ENCODE assay signal across 8 cellular contexts in the genomic region with DNA sequence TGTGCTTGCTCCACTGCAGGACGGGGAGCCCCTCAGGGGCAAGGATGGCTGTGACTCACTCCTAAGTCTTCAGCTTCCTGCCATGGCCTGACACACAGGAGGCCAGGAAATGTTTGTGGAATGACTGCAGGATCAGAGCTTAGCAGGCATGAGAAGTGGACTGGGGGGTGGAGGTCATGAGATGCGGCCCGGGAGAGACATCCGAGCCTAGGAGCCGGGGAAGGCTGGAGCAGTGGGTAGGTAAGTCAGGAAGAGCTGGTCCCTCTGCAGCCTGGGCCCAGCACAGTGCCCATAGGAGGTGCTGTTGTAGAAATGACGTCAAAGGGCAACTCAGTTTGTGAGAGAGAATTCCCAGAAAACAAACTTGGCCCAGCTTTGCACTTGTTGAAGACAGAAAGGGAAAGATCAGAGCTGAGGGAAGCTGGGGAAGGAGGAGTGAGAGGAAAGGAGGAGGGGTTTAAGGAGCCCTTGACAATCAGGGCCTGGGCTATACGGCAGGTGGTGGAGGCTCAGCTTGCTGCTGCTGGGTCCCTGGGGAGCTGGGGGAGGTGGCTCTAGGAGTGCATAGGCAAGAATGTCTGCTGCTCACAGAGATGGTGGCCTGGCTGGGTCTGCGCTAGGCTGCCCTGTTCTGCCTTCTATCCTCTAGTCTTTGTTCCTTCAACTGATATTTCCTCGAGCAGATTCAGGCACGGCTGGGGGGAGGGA. TPM values are rescaled to one million over a fixed set of nuclear protein-coding genes. Genes with fewer than 3 reads are reported as not detected.
A peak's percentile ranks its signal among the peaks of the same experiment; 100 is the strongest.
DNase-seq lines count a peak whose midpoint lies in the region; ATAC-seq and TF ChIP-seq lines count a peak whose summit lies in the region.

No MANE protein-coding gene starts in this region.

- H3K9me3 ChIP-seq in neural progenitor cell (ENCODE audit: low read depth) = no peaks in the 10 kb centered on the region

- DNase-seq in G401 (ENCODE audit: low spot score) (peak; percentile 12), NCI-H1436 (lab: John Stamatoyannopoulos, UW) (peak; percentile 96), kidney glomerular epithelial cell (lab: John Stamatoyannopoulos, UW) (peak; percentile 77), neural progenitor cell (ENCODE audit: low spot score) (no peak), CD1c-positive myeloid dendritic cell (ENCODE audit: extremely low spot score) (no peak)
- DNase-seq in activated naive CD8-positive, alpha-beta T cell treated with anti-CD3 and anti-CD28 coated beads for 36 hours = no peak

- H3K27me3 ChIP-seq in neural progenitor cell = no peaks in the 10 kb centered on the region

- no peaks in the 10 kb centered on the region for H4K20me1 ChIP-seq in neural progenitor cell (ENCODE audit: low read depth)

- H3F3A ChIP-seq in neural progenitor cell (ENCODE audit: low read depth) = no peaks in the 10 kb centered on the region

- no peak overlapping the region for H3K4me3 ChIP-seq in neural progenitor cell

- no peaks in the 10 kb centered on the region for H3K79me2 ChIP-seq in neural progenitor cell (ENCODE audit: low read depth)

- H3K4me1 ChIP-seq in neural progenitor cell = no peaks in the 10 kb centered on the region

- H3K9me3 Mint-ChIP-seq in activated naive CD8-positive, alpha-beta T cell treated with anti-CD3 and anti-CD28 coated beads for 36 hours = no peaks in the 10 kb centered on the region
- H3K9me3 Mint-ChIP-seq in neural progenitor cell = no peaks in the 10 kb centered on the region

- H3K27me3 Mint-ChIP-seq in activated naive CD8-positive, alpha-beta T cell treated with anti-CD3 and anti-CD28 coated beads for 36 hours = no peaks in the 10 kb centered on the region
- H3K27me3 Mint-ChIP-seq in neural progenitor cell (ENCODE audit: insufficient read depth, low read depth) = peaks cover 6% of the 10 kb centered on the region

- H3K4me3 Mint-ChIP-seq in activated naive CD8-positive, alpha-beta T cell treated with anti-CD3 and anti-CD28 coated beads for 36 hours = no peak overlapping the region
- H3K4me3 Mint-ChIP-seq in neural progenitor cell = no peak overlapping the region

- no peak overlapping the region for H3K4me2 ChIP-seq in neural progenitor cell

- H3K4me1 Mint-ChIP-seq in activated naive CD8-positive, alpha-beta T cell treated with anti-CD3 and anti-CD28 coated beads for 36 hours = peaks cover 43% of the 10 kb centered on the region
- H3K4me1 Mint-ChIP-seq in neural progenitor cell = peaks cover 19% of the 10 kb centered on the region

- peak overlapping the region; percentile 73 for H3K27ac Mint-ChIP-seq in activated naive CD8-positive, alpha-beta T cell treated with anti-CD3 and anti-CD28 coated beads for 36 hours
- no peak overlapping the region for H3K27ac Mint-ChIP-seq in neural progenitor cell

- peaks cover 46% of the 10 kb centered on the region for H3K36me3 Mint-ChIP-seq in activated naive CD8-positive, alpha-beta T cell treated with anti-CD3 and anti-CD28 coated beads for 36 hours
- no peaks in the 10 kb centered on the region for H3K36me3 Mint-ChIP-seq in neural progenitor cell

- H3K9ac ChIP-seq in neural progenitor cell = no peak overlapping the region

- no peak for TF ChIP-seq CTCF in neural progenitor cell (IDR thresholded peaks at IDR 0.05)

- in situ Hi-C loops in G401 (cut with HindIII; ENCODE audit: low sequenced_read_pairs) = no loop called here

- H3K27ac ChIP-seq in neural progenitor cell = no peak overlapping the region

- no peak overlapping the region for H2AFZ ChIP-seq in neural progenitor cell (replicated peaks)

- peak; percentile 58 for ATAC-seq in GM21723 (IDR thresholded peaks at IDR 0.05; ENCODE audit: unreplicated experiment)
- ATAC-seq in GM18519 (IDR thresholded peaks at IDR 0.05; ENCODE audit: low FRiP score, unreplicated experiment) = no peak

- no peaks in the 10 kb centered on the region for H3K36me3 ChIP-seq in neural progenitor cell

RNA-seq across cellular contexts. Expression of gene POU2F2, which starts 18.5 kb away (rescaled TPM):
- not detected in 2 replicates for total RNA-seq in G401 (2014; rRNA removed; shearing (Covaris generic))
- total RNA-seq in activated naive CD8-positive, alpha-beta T cell treated with anti-CD3 and anti-CD28 coated beads for 36 hours = 10 to 100 TPM; 50.8 to 52.2 TPM
- total RNA-seq in neural progenitor cell (ENCODE audit: low replicate concordance) = 0.31 and 0.69 TPM in 2 replicates

RNA-seq across cellular contexts. Expression of gene ZNF574, which starts 37.8 kb away (rescaled TPM):
- total RNA-seq in G401 (2014; rRNA removed; shearing (Covaris generic)) = 22.4 and 22.7 TPM in 2 replicates
- 10 to 100 TPM; 15.5 to 16.0 TPM for total RNA-seq in activated naive CD8-positive, alpha-beta T cell treated with anti-CD3 and anti-CD28 coated beads for 36 hours
- 13.4 and 35.6 TPM in 2 replicates for total RNA-seq in neural progenitor cell (ENCODE audit: low replicate concordance)

RNA-seq across cellular contexts. Expression of gene GRIK5, which starts 43.8 kb away (rescaled TPM):
- 0.49 and 1.1 TPM in 2 replicates for total RNA-seq in G401 (2014; rRNA removed; shearing (Covaris generic))
- under 1 TPM; 0.58 to 0.74 TPM for total RNA-seq in activated naive CD8-positive, alpha-beta T cell treated with anti-CD3 and anti-CD28 coated beads for 36 hours
- total RNA-seq in neural progenitor cell (ENCODE audit: low replicate concordance) = 5.8 and 19.4 TPM in 2 replicates

Comparison
In these comparisons a context has a peak if more than half of its experiments do, and no peak if none do; other contexts are left out.
1. DNase-seq: peak in G401 (single experiment), NCI-H1436 (single experiment) and kidney glomerular epithelial cell (single experiment); none in activated naive CD8-positive, alpha-beta T cell treated with anti-CD3 and anti-CD28 coated beads for 36 hours (single experiment), neural progenitor cell (single experiment) and CD1c-positive myeloid dendritic cell (single experiment).
2. RNA of gene POU2F2, which starts 18.5 kb away (total RNA-seq): 50.8 to 52.2 TPM in activated naive CD8-positive, alpha-beta T cell treated with anti-CD3 and anti-CD28 coated beads for 36 hours; 0.31 to 0.69 TPM in neural progenitor cell and not detected in G401; every median in the first group is over 10 times any median in the second.